In genomic region chr19:54168174-54168917, GRCh38 we compare ENCODE assay signal across 8 cellular contexts. TPM values are rescaled to one million over a fixed set of nuclear protein-coding genes. Genes with fewer than 3 reads are reported as not detected.
DNase-seq lines count a peak whose midpoint lies in the region; ATAC-seq and TF ChIP-seq lines count a peak whose summit lies in the region.

No MANE protein-coding gene starts in this region.

- H3K36me3 ChIP-seq in lower lobe of right lung = no peaks in the 10 kb centered on the region

- TF ChIP-seq CTCF in coronary artery (IDR thresholded peaks at IDR 0.05) = peak; percentile 77
- peak; percentile 94 for TF ChIP-seq CTCF in lower lobe of right lung (IDR thresholded peaks at IDR 0.05)

- DNase-seq in DMS114 treated with DMSO at 0.1 percent for 48 hours (lab: John Stamatoyannopoulos, UW; ENCODE audit: unreplicated experiment) = peak; percentile 87
- DNase-seq in NCI-H82 treated with DMSO at 0.1 percent for 48 hours (lab: John Stamatoyannopoulos, UW; ENCODE audit: unreplicated experiment) = peak; percentile 63
- DNase-seq in activated CD4-positive, alpha-beta T cell treated with anti-CD3 and anti-CD28 coated beads, Interleukin-2, amount 50 U/mL, for 24 hours (ENCODE audit: low read depth in 1 of 2, low spot score in 1 of 2) = peak; percentile 82 to 91
- peak; percentile 88 for DNase-seq in coronary artery (ENCODE audit: low spot score)
- DNase-seq in lower lobe of right lung = peak; percentile 94
- peak; percentile 74 for DNase-seq in stimulated activated CD8-positive, alpha-beta memory T cell treated with anti-CD3 and anti-CD28 coated beads, Interleukin-12 subunit alpha, Interleukin-12 subunit beta, amount 100 ng/mL, for 24 hours (ENCODE audit: extremely low read depth)

- intact Hi-C loops in lower lobe of right lung (cut with DNase I) = loop anchor here (5.0 kb wide), 1 partner anchor 64 kb away; no protein-coding TSS in a partner anchor

- peak; percentile 63 for ATAC-seq in HG03432 (IDR thresholded peaks at IDR 0.05; ENCODE audit: unreplicated experiment)
- ATAC-seq in lower lobe of right lung = peak; percentile 82 to 87
- ATAC-seq in HG02610 (IDR thresholded peaks at IDR 0.05; ENCODE audit: unreplicated experiment) = no peak

- H3K4me3 ChIP-seq in coronary artery = no peak overlapping the region
- H3K4me3 ChIP-seq in lower lobe of right lung = no peak overlapping the region

- H3K27ac ChIP-seq in coronary artery (no peak overlapping the region), lower lobe of right lung (no peak overlapping the region)

- H3K27me3 ChIP-seq in lower lobe of right lung (ENCODE audit: low read depth) = peaks cover 4% of the 10 kb centered on the region

- no peaks in the 10 kb centered on the region for H3K9me3 ChIP-seq in lower lobe of right lung

- peaks cover 16% of the 10 kb centered on the region for H3K4me1 ChIP-seq in lower lobe of right lung

RNA-seq across cellular contexts. Expression of gene TMC4, which starts 4.6 kb away (rescaled TPM):
- 57.6 TPM for total RNA-seq in lower lobe of right lung

RNA-seq across cellular contexts. Expression of gene LENG1, which starts 8.8 kb away (rescaled TPM):
- 8.0 TPM for total RNA-seq in lower lobe of right lung

RNA-seq across cellular contexts. Expression of gene MBOAT7, which starts 21.0 kb away (rescaled TPM):
- 65.5 TPM for total RNA-seq in lower lobe of right lung

RNA-seq across cellular contexts. Expression of gene TSEN34, which starts 22.8 kb away (rescaled TPM):
- total RNA-seq in lower lobe of right lung = 33.8 TPM

RNA-seq across cellular contexts. Expression of gene CNOT3, which starts 30.8 kb away (rescaled TPM):
- total RNA-seq in lower lobe of right lung = 44.6 TPM
